24 cellular contexts compared by ENCODE assay signal in the genomic region with DNA sequence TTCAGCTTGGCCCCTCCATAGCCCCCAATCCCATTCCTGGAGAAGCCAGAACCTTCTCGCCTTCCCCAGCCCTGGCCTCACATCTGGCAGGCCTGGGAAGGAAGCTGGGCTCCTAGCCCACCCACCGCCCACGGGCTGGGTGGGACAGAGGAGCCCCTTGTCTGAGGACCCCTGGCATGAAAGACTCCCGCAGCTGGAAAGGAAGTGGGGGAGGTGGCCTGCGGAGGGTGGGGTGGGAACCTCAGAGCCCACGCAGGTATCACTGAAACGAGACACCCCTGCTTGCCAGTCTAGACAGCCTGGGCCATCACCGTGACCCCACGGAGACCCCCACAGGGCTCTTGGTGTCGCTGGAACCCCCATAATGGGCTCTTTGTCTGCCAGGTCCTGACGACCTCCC. TPM values are rescaled to one million over a fixed set of nuclear protein-coding genes. Genes with fewer than 3 reads are reported as not detected.
DNase-seq lines count a peak whose midpoint lies in the region; ATAC-seq and TF ChIP-seq lines count a peak whose summit lies in the region.
"Had no signal": no experiment of that assay in that cellular context is flagged by ENCODE, and none has a peak within 500 bp of the region (broad histone marks: within the 10 kb centered on the region; RNA-seq: fewer than 3 reads in every experiment).

No MANE protein-coding gene starts in this region.

- TF ChIP-seq CTCF in DOHH2 (IDR thresholded peaks at IDR 0.05; ENCODE audit: low read depth, low read length, poor library complexity, severe bottlenecking), result no peak
- no peak for TF ChIP-seq CTCF in Loucy (conservative IDR thresholded peaks at IDR 0.05; ENCODE audit: low read length)
- no peak for TF ChIP-seq CTCF in osteoblast (IDR thresholded peaks at IDR 0.05; ENCODE audit: extremely low read depth, low read depth, low read length)

- H3K4me3 ChIP-seq in DOHH2 (ENCODE audit: low read length) (no peak overlapping the region), Loucy (ENCODE audit: low read length, poor library complexity, severe bottlenecking) (no peak overlapping the region), osteoblast (ENCODE audit: insufficient read depth, low read length) (no peak overlapping the region), MG63 (no peak overlapping the region)
- H3K4me3 ChIP-seq: BLaER1 treated with 17β-estradiol and CSF1 and Interleukin-3, amounts not matched to agents 10 nM and 100 nM; GM23338; HAP-1 had no signal

- no peaks in the 10 kb centered on the region for H4K20me1 ChIP-seq in DOHH2 (ENCODE audit: control insufficient read depth, insufficient read depth, low read depth, low read length)
- peaks cover 2% of the 10 kb centered on the region for H4K20me1 ChIP-seq in Loucy (ENCODE audit: insufficient read depth, low read length, poor library complexity, severe bottlenecking)
- no peaks in the 10 kb centered on the region for H4K20me1 ChIP-seq in osteoblast (ENCODE audit: insufficient read depth, low read length)
- H4K20me1 ChIP-seq: BLaER1 treated with 17β-estradiol and CSF1 and Interleukin-3, amounts not matched to agents 10 nM and 100 nM had no signal

- H3K27me3 ChIP-seq in DOHH2 (ENCODE audit: control insufficient read depth, low read length) (peaks cover 16% of the 10 kb centered on the region), Loucy (ENCODE audit: insufficient read depth, low read length, poor library complexity, severe bottlenecking) (no peaks in the 10 kb centered on the region), osteoblast (ENCODE audit: insufficient read depth, low read length) (peaks cover 8% of the 10 kb centered on the region), MG63 (no peaks in the 10 kb centered on the region)

- no peaks in the 10 kb centered on the region for H3F3A ChIP-seq in DOHH2 (ENCODE audit: control insufficient read depth, insufficient read depth)
- 0 out of 2 replicates have a peak, but pooled peaks cover 6% of the 10 kb centered on the region for H3F3A ChIP-seq in Loucy (ENCODE audit: low read depth)

- H2AFZ ChIP-seq in Loucy (ENCODE audit: low read length) (no peak overlapping the region), osteoblast (ENCODE audit: low read length) (no peak overlapping the region)
- H2AFZ ChIP-seq: GM23338 had no signal

- H3K9me2 ChIP-seq in DOHH2 (replicated peaks; ENCODE audit: control insufficient read depth, low read length) (no peaks in the 10 kb centered on the region), Loucy (replicated peaks; ENCODE audit: low read depth, low read length) (no peaks in the 10 kb centered on the region)

- H3K9ac ChIP-seq in Loucy (ENCODE audit: low read depth, low read length, poor library complexity, severe bottlenecking), result no peak overlapping the region
- H3K9ac ChIP-seq: BLaER1 treated with 17β-estradiol and CSF1 and Interleukin-3, amounts not matched to agents 10 nM and 100 nM had no signal

- H3K79me2 ChIP-seq in DOHH2 (ENCODE audit: control insufficient read depth, low read length) (no peaks in the 10 kb centered on the region), Loucy (ENCODE audit: insufficient read depth, low read length) (peaks cover 66% of the 10 kb centered on the region), osteoblast (ENCODE audit: insufficient read depth, low read length) (peaks cover 3% of the 10 kb centered on the region)

- H3K4me1 ChIP-seq in DOHH2 (ENCODE audit: control insufficient read depth, low read length) (peaks cover 61% of the 10 kb centered on the region), Loucy (ENCODE audit: insufficient read depth, low read length, poor library complexity, severe bottlenecking) (peaks cover 17% of the 10 kb centered on the region), osteoblast (ENCODE audit: insufficient read depth, low read length) (no peaks in the 10 kb centered on the region)
- H3K4me1 ChIP-seq: BE2C, HAP-1 had no signal

- H3K9me3 ChIP-seq in DOHH2 (ENCODE audit: control insufficient read depth, insufficient read depth, low read length), result no peaks in the 10 kb centered on the region
- H3K9me3 ChIP-seq in Loucy (ENCODE audit: insufficient read depth, low read depth, low read length), result no peaks in the 10 kb centered on the region
- H3K9me3 ChIP-seq in osteoblast (ENCODE audit: low read depth, low read length), result no peaks in the 10 kb centered on the region
- no peaks in the 10 kb centered on the region for H3K9me3 ChIP-seq in MG63
- H3K9me3 ChIP-seq: BE2C; BLaER1 treated with 17β-estradiol and CSF1 and Interleukin-3, amounts not matched to agents 10 nM and 100 nM; HAP-1 had no signal

- DNase-seq in left kidney (ENCODE audit: low read depth, low spot score) (peak; percentile 28), osteoblast (ENCODE audit: insufficient read length, low spot score, missing footprints) (peak; percentile 45), COLO829 (ENCODE audit: low spot score) (no peak), MG63 (no peak), NCI-H187 (lab: John Stamatoyannopoulos, UW) (no peak)
- DNase-seq: AML-193; BE2C; Calu3; CD4-positive, alpha-beta T cell; CD8-positive, alpha-beta memory T cell; COR-L47; DMS153; DND-41; EL; GDM1; HFFc6 had no signal

- no peaks in the 10 kb centered on the region for H3K36me3 ChIP-seq in DOHH2 (ENCODE audit: control insufficient read depth, low read length)
- H3K36me3 ChIP-seq in Loucy (ENCODE audit: insufficient read depth, low read length), result no peaks in the 10 kb centered on the region; the same call in 1 of the 2 replicates
- no peaks in the 10 kb centered on the region for H3K36me3 ChIP-seq in osteoblast (ENCODE audit: insufficient read depth, low read length)
- H3K36me3 ChIP-seq in MG63, result no peaks in the 10 kb centered on the region
- H3K36me3 ChIP-seq: BE2C; BLaER1 treated with 17β-estradiol and CSF1 and Interleukin-3, amounts not matched to agents 10 nM and 100 nM; HAP-1 had no signal

- ATAC-seq in GM21619 (IDR thresholded peaks at IDR 0.05; ENCODE audit: unreplicated experiment), result no peak
- ATAC-seq: GM23338 had no signal

- H3K27ac ChIP-seq in DOHH2 (ENCODE audit: low read depth, low read length) (no peak overlapping the region), osteoblast (ENCODE audit: low read depth, low read length) (no peak overlapping the region)
- H3K27ac ChIP-seq: 22Rv1; BLaER1 treated with 17β-estradiol and CSF1 and Interleukin-3, amounts not matched to agents 10 nM and 100 nM had no signal

- H3K4me2 ChIP-seq in DOHH2 (ENCODE audit: low read length) (0 out of 2 replicates have a peak overlapping the region, but pooled peaks have one; percentile 8), Loucy (ENCODE audit: low read depth, low read length, poor library complexity, severe bottlenecking) (peak overlapping the region; percentile 16), osteoblast (ENCODE audit: insufficient read depth, low read length) (no peak overlapping the region)
- H3K4me2 ChIP-seq: GM23338 had no signal

RNA-seq across cellular contexts. Expression of gene NANOS3, which starts 7.6 kb away (rescaled TPM):
- 0.59 TPM in 1 of 2 replicates, not detected in the other for total RNA-seq in osteoblast
- total RNA-seq in MG63 (2014; rRNA removed; shearing (Covaris generic); ENCODE audit: low replicate concordance), result not detected in 2 replicates
- total RNA-seq: GM23338, H4 had no signal

RNA-seq across cellular contexts. Expression of gene BRME1, which starts 36.6 kb away (rescaled TPM):
- total RNA-seq in osteoblast, result 0.59 and 0.72 TPM in 2 replicates
- total RNA-seq in MG63 (2014; rRNA removed; shearing (Covaris generic); ENCODE audit: low replicate concordance), result 5.1 and 8.4 TPM in 2 replicates

RNA-seq across cellular contexts. Expression of gene CC2D1A, which starts 36.7 kb away (rescaled TPM):
- total RNA-seq in osteoblast, result 19.2 and 22.4 TPM in 2 replicates
- total RNA-seq in MG63 (2014; rRNA removed; shearing (Covaris generic); ENCODE audit: low replicate concordance), result 26.2 and 27.3 TPM in 2 replicates

Comparison
In these comparisons a context has a peak if more than half of its experiments do, and no peak if none do; other contexts are left out.
1. DNase-seq: peak in left kidney (single experiment) and osteoblast (single experiment); none in COLO829 (single experiment), MG63 (single experiment) and NCI-H187 (0 of 2).